16 cellular contexts compared by ENCODE assay signal in the genomic region with DNA sequence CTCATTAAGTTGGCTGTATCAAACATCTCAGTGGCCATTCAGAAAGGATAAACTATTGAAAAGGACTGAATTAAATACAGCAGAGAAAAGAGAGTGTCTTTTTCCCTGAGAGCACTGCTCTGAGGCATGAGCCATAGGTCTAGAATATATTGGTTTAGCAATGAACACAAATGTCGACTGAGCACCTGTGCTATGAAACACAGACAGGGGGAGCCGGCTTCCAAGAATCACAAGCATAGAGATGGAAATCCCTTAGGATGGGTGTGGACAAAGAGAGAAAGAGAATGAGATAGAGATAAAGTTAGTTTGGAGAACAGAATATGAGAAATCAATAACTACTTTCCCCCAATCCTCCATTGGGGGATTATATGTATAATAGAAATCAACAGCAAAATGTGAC. TPM values are rescaled to one million over a fixed set of nuclear protein-coding genes. Genes with fewer than 3 reads are reported as not detected.
A peak's percentile ranks its signal among the peaks of the same experiment; 100 is the strongest.
DNase-seq lines count a peak whose midpoint lies in the region; ATAC-seq and TF ChIP-seq lines count a peak whose summit lies in the region.
"Had no signal": no experiment of that assay in that cellular context is flagged by ENCODE, and none has a peak within 500 bp of the region (broad histone marks: within the 10 kb centered on the region; RNA-seq: fewer than 3 reads in every experiment).

No MANE protein-coding gene starts in this region.

- no peak overlapping the region for H3K27ac Mint-ChIP-seq in WTC11
- no peak overlapping the region for H3K27ac Mint-ChIP-seq in neural progenitor cell
- H3K27ac Mint-ChIP-seq: CD4-positive, CD25-positive, alpha-beta regulatory T cell; IgD-negative memory B cell had no signal

- H3K79me2 ChIP-seq in neural progenitor cell (ENCODE audit: low read depth): no peaks in the 10 kb centered on the region

- CTCF ChIA-PET in WTC11 (lab: Charles Lee): interaction anchor here (0.6 kb wide), 1 partner anchor 413 kb away, joined by 3 read pairs; no protein-coding TSS in a partner anchor

- no peaks in the 10 kb centered on the region for H3K9me3 ChIP-seq in neural progenitor cell (ENCODE audit: low read depth)
- H3K9me3 ChIP-seq: BE2C had no signal

- 0 out of 2 replicates have a peak, but pooled peaks cover 2% of the 10 kb centered on the region for H3K4me1 Mint-ChIP-seq in WTC11
- peaks cover 29% of the 10 kb centered on the region for H3K4me1 Mint-ChIP-seq in neural progenitor cell
- H3K4me1 Mint-ChIP-seq: CD4-positive, CD25-positive, alpha-beta regulatory T cell; IgD-negative memory B cell had no signal

- no peak overlapping the region for H3K4me3 ChIP-seq in neural progenitor cell
- H3K4me3 ChIP-seq: GM12878 had no signal

- H3K4me2 ChIP-seq in neural progenitor cell: no peak overlapping the region

- ATAC-seq in WTC11 (peak; percentile 55; the same call in 1 of the 2 replicates), HG03175 (IDR thresholded peaks at IDR 0.05; ENCODE audit: unreplicated experiment) (no peak)
- ATAC-seq: GM12878 had no signal

- H3K36me3 ChIP-seq in neural progenitor cell: no peaks in the 10 kb centered on the region
- H3K36me3 ChIP-seq: BE2C had no signal

- peaks cover 27% of the 10 kb centered on the region for H3K9me3 Mint-ChIP-seq in WTC11
- H3K9me3 Mint-ChIP-seq in neural progenitor cell: peaks cover 23% of the 10 kb centered on the region

- H3K4me3 Mint-ChIP-seq in WTC11 (no peak overlapping the region), neural progenitor cell (no peak overlapping the region)
- H3K4me3 Mint-ChIP-seq: CD4-positive, CD25-positive, alpha-beta regulatory T cell; IgD-negative memory B cell had no signal

- peaks cover 15% of the 10 kb centered on the region for H3K36me3 Mint-ChIP-seq in WTC11
- no peaks in the 10 kb centered on the region for H3K36me3 Mint-ChIP-seq in neural progenitor cell
- H3K36me3 Mint-ChIP-seq: CD4-positive, CD25-positive, alpha-beta regulatory T cell; IgD-negative memory B cell had no signal

- H3K27ac ChIP-seq in neural progenitor cell: no peak overlapping the region

- H3K4me1 ChIP-seq in neural progenitor cell: peaks cover 22% of the 10 kb centered on the region
- H3K4me1 ChIP-seq: BE2C had no signal

- DNase-seq in NCI-H748 (lab: John Stamatoyannopoulos, UW; ENCODE audit: unreplicated experiment): peak; percentile 26
- no peak for DNase-seq in NCI-H748 treated with DMSO at 0.1 percent for 48 hours (lab: John Stamatoyannopoulos, UW)
- DNase-seq in NCI-H146 (lab: John Stamatoyannopoulos, UW): peak; percentile 62
- DNase-seq in WTC11 (ENCODE audit: low spot score): no peak
- no peak for DNase-seq in neural progenitor cell (ENCODE audit: low spot score)
- no peak for DNase-seq in CD1c-positive myeloid dendritic cell (ENCODE audit: extremely low spot score)
- no peak for DNase-seq in NCI-H1092 (lab: John Stamatoyannopoulos, UW)
- DNase-seq: BE2C; CD4-positive, CD25-positive, alpha-beta regulatory T cell; DND-41; NCI-H1417 treated with DMSO at 0.1 percent for 48 hours; Right ventricle myocardium superior; T-helper 2 cell had no signal

- H3K27me3 ChIP-seq in neural progenitor cell: no peaks in the 10 kb centered on the region
- H3K27me3 ChIP-seq: BE2C had no signal

- H3K27me3 Mint-ChIP-seq in WTC11 (ENCODE audit: low read depth) (no peaks in the 10 kb centered on the region), neural progenitor cell (ENCODE audit: insufficient read depth, low read depth) (peaks cover 4% of the 10 kb centered on the region)

- H3K9ac ChIP-seq in neural progenitor cell: no peak overlapping the region

- TF ChIP-seq CTCF in WTC11 (IDR thresholded peaks at IDR 0.05) (no peak), neural progenitor cell (IDR thresholded peaks at IDR 0.05) (peak; percentile 4)

- H3F3A ChIP-seq in neural progenitor cell (ENCODE audit: low read depth): no peaks in the 10 kb centered on the region

- POLR2A ChIA-PET in WTC11 (lab: Charles Lee): no interaction called here

- H2AFZ ChIP-seq in neural progenitor cell (replicated peaks): no peak overlapping the region

- no peaks in the 10 kb centered on the region for H4K20me1 ChIP-seq in neural progenitor cell (ENCODE audit: low read depth)

TF ChIP-seq in WTC11, 78 proteins besides CTCF, POLR2A, EP300 and RAD21:
- TF ChIP-seq JUN (CRISPR knock-in tag; IDR thresholded peaks at IDR 0.05): no peak
- TF ChIP-seq, protein P1, sequence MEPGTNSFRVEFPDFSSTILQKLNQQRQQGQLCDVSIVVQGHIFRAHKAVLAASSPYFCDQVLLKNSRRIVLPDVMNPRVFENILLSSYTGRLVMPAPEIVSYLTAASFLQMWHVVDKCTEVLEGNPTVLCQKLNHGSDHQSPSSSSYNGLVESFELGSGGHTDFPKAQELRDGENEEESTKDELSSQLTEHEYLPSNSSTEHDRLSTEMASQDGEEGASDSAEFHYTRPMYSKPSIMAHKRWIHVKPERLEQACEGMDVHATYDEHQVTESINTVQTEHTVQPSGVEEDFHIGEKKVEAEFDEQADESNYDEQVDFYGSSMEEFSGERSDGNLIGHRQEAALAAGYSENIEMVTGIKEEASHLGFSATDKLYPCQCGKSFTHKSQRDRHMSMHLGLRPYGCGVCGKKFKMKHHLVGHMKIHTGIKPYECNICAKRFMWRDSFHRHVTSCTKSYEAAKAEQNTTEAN (CRISPR knock-in tag; IDR thresholded peaks at IDR 0.05): no peak
- TF ChIP-seq, protein P2, sequence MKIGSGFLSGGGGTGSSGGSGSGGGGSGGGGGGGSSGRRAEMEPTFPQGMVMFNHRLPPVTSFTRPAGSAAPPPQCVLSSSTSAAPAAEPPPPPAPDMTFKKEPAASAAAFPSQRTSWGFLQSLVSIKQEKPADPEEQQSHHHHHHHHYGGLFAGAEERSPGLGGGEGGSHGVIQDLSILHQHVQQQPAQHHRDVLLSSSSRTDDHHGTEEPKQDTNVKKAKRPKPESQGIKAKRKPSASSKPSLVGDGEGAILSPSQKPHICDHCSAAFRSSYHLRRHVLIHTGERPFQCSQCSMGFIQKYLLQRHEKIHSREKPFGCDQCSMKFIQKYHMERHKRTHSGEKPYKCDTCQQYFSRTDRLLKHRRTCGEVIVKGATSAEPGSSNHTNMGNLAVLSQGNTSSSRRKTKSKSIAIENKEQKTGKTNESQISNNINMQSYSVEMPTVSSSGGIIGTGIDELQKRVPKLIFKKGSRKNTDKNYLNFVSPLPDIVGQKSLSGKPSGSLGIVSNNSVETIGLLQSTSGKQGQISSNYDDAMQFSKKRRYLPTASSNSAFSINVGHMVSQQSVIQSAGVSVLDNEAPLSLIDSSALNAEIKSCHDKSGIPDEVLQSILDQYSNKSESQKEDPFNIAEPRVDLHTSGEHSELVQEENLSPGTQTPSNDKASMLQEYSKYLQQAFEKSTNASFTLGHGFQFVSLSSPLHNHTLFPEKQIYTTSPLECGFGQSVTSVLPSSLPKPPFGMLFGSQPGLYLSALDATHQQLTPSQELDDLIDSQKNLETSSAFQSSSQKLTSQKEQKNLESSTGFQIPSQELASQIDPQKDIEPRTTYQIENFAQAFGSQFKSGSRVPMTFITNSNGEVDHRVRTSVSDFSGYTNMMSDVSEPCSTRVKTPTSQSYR (CRISPR knock-in tag; IDR thresholded peaks at IDR 0.05): no peak
- TF ChIP-seq NR3C1 (CRISPR knock-in tag; conservative IDR thresholded peaks at IDR 0.05; ENCODE audit: low read depth): no peak
- TF ChIP-seq IRF2 (CRISPR knock-in tag; IDR thresholded peaks at IDR 0.05; ENCODE audit: borderline replicate concordance, low read depth): no peak
- TF ChIP-seq NFYB (CRISPR knock-in tag; conservative IDR thresholded peaks at IDR 0.05; ENCODE audit: low read depth): no peak
- TF ChIP-seq, protein P3, sequence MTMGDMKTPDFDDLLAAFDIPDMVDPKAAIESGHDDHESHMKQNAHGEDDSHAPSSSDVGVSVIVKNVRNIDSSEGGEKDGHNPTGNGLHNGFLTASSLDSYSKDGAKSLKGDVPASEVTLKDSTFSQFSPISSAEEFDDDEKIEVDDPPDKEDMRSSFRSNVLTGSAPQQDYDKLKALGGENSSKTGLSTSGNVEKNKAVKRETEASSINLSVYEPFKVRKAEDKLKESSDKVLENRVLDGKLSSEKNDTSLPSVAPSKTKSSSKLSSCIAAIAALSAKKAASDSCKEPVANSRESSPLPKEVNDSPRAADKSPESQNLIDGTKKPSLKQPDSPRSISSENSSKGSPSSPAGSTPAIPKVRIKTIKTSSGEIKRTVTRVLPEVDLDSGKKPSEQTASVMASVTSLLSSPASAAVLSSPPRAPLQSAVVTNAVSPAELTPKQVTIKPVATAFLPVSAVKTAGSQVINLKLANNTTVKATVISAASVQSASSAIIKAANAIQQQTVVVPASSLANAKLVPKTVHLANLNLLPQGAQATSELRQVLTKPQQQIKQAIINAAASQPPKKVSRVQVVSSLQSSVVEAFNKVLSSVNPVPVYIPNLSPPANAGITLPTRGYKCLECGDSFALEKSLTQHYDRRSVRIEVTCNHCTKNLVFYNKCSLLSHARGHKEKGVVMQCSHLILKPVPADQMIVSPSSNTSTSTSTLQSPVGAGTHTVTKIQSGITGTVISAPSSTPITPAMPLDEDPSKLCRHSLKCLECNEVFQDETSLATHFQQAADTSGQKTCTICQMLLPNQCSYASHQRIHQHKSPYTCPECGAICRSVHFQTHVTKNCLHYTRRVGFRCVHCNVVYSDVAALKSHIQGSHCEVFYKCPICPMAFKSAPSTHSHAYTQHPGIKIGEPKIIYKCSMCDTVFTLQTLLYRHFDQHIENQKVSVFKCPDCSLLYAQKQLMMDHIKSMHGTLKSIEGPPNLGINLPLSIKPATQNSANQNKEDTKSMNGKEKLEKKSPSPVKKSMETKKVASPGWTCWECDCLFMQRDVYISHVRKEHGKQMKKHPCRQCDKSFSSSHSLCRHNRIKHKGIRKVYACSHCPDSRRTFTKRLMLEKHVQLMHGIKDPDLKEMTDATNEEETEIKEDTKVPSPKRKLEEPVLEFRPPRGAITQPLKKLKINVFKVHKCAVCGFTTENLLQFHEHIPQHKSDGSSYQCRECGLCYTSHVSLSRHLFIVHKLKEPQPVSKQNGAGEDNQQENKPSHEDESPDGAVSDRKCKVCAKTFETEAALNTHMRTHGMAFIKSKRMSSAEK (CRISPR knock-in tag; IDR thresholded peaks at IDR 0.05; ENCODE audit: borderline replicate concordance): no peak
- TF ChIP-seq ZNF263 (CRISPR knock-in tag; IDR thresholded peaks at IDR 0.05; ENCODE audit: low read depth): no peak
- TF ChIP-seq FOXJ3 (CRISPR knock-in tag; IDR thresholded peaks at IDR 0.05; ENCODE audit: borderline replicate concordance): no peak
- no peak for TF ChIP-seq ZNF219 (CRISPR knock-in tag; IDR thresholded peaks at IDR 0.05; ENCODE audit: borderline replicate concordance)

RNA-seq across cellular contexts. Expression of a gene that starts 54.8 kb away (rescaled TPM):
- 0.30 to 0.79 TPM (median 0.46 TPM) in 3 replicates for total RNA-seq in WTC11 (2021)
- 3.4 and 5.5 TPM in 2 replicates for total RNA-seq in neural progenitor cell (ENCODE audit: low replicate concordance)
- total RNA-seq: CD4-positive, CD25-positive, alpha-beta regulatory T cell had no signal

Comparison
In these comparisons a context has a peak if more than half of its experiments do, and no peak if none do; other contexts are left out.
1. DNase-seq: peak in NCI-H748 (single experiment) and NCI-H146 (single experiment); none in NCI-H748 treated with DMSO at 0.1 percent for 48 hours (single experiment), WTC11 (single experiment), neural progenitor cell (single experiment), CD1c-positive myeloid dendritic cell (single experiment) and NCI-H1092 (single experiment).